Comparison of ENCODE assay signal across 8 cellular contexts in the genomic region with DNA sequence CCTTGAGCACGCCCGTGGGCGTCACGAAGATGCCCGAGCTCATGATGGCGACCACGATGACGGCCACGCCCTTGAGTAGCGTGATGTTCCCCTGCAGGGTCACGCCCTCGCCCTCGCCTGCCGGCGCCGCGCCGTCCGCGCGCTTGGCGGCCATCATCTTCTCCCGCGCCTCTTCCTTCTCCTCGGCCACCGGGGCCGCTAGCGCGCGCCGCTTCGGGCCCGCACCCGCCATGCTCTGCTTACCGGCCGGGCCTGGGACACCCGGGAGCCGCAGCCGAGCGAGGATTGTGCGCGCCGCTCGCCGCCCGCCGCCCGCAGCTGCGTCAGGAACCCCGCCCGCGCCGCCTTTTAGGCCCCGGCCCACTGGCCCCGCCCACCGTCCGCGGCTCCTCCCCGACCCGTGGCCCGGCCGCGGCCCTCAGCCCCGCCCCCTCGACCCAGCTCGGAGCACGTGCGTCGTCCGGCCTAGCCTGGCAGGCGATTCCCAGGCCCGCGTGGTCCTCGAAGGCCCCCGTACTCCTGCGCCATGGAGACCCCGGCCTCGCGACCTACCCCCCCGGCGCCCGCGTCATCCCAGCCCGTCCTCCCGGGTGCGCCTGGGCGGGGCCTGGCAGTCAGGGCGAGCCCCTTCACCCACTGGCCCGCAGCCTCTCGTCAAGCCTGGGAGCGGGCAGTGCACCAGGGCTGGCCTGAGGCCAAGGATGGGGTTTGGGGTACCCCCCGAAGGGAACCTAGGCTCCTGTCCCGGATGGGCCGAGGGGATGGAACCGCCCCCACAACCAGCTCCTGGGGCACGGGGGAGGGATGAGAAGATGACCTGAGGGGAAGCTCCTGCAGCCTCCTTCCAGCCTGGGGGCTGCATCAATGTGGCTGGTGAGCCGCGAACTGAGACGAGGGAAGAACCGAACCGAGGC.
DNase-seq lines count a peak whose midpoint lies in the region; ATAC-seq, FAIRE-seq and TF ChIP-seq lines count a peak whose summit lies in the region.
"Not testable (repeated sequence)": the region's sequence is repeated elsewhere in the genome, so short reads cannot be mapped to it uniquely, and the experiment has no call there.

No MANE protein-coding gene starts in this region.

- peak; percentile 54 for ATAC-seq in RWPE2 (ENCODE audit: low read depth)
- ATAC-seq in stimulated activated naive CD8-positive, alpha-beta T cell treated with anti-CD3 and anti-CD28 coated beads, Interleukin-15, Interleukin-2, amounts not matched to agents 100 U/mL and 50 U/mL, for 24 hours, result peak; percentile 73

- peak; percentile 73 for TF ChIP-seq POLR2A in H54 (IDR thresholded peaks at IDR 0.05; ENCODE audit: low read depth, low read length)

- H3K36me3 Mint-ChIP-seq in nephron (ENCODE audit: low read depth), result not testable (repeated sequence)

- H3K27ac ChIP-seq in RWPE2 (ENCODE audit: poor library complexity, severe bottlenecking), result peak overlapping the region; percentile 92

- not testable (repeated sequence) for TF ChIP-seq CTCF in LNCaP clone FGC (IDR thresholded peaks at IDR 0.05; ENCODE audit: control insufficient read depth, extremely low read depth, insufficient read depth); RWPE2 (IDR thresholded peaks at IDR 0.05; ENCODE audit: poor library complexity, severe bottlenecking); fibroblast of the aortic adventitia (IDR thresholded peaks at IDR 0.05; ENCODE audit: insufficient read depth, low read length); nephron (IDR thresholded peaks at IDR 0.05; ENCODE audit: unreplicated experiment in 3 of 3)

- FAIRE-seq in H54 (lab: Jason Lieb, UNC), result not testable (repeated sequence)

- peaks cover 38% of the 10 kb centered on the region for H3K4me1 Mint-ChIP-seq in nephron

- not testable (repeated sequence) for H3K27me3 ChIP-seq in RWPE2 (ENCODE audit: insufficient read depth, poor library complexity, severe bottlenecking)

- H3K27me3 Mint-ChIP-seq in nephron (ENCODE audit: low read depth), result not testable (repeated sequence)

- not testable (repeated sequence) for H3K9me3 ChIP-seq in RWPE2 (ENCODE audit: severe bottlenecking)

- peaks cover 24% of the 10 kb centered on the region for H3K36me3 ChIP-seq in RWPE2 (ENCODE audit: low read depth)

- H3K4me1 ChIP-seq in RWPE2 (ENCODE audit: insufficient read depth, poor library complexity, severe bottlenecking), result peaks cover 20% of the 10 kb centered on the region

- peak overlapping the region; percentile 72 for H3K4me3 ChIP-seq in LNCaP clone FGC (ENCODE audit: low read depth, low read length)
- H3K4me3 ChIP-seq in RWPE2 (ENCODE audit: severe bottlenecking), result peak overlapping the region; percentile 74
- peak overlapping the region; percentile 83 for H3K4me3 ChIP-seq in fibroblast of the aortic adventitia (ENCODE audit: low read depth, low read length)

- peak overlapping the region; percentile 66 to 90 (median 87) for H3K27ac Mint-ChIP-seq in nephron

- H3K4me3 Mint-ChIP-seq in nephron, result peak overlapping the region; percentile 92 to 97 (median 95)

- not testable (repeated sequence) for H3K9me3 Mint-ChIP-seq in nephron

- DNase-seq in ELF-1 (ENCODE audit: low read depth, low spot score) (peak; percentile 99), H54 (ENCODE audit: insufficient read length, low spot score) (peak; percentile 22), LNCaP clone FGC (ENCODE audit: low read depth) (peak; percentile 84), RWPE2 (ENCODE audit: low spot score) (peak; percentile 96), fibroblast of the aortic adventitia (ENCODE audit: low read depth) (peak; percentile 89)
- peak; percentile 94 for DNase-seq in activated effector memory CD4-positive, alpha-beta T cell treated with Interleukin-2 at 50 U/mL for 16 hours
- DNase-seq in stimulated activated naive CD8-positive, alpha-beta T cell treated with anti-CD3 and anti-CD28 coated beads, Interleukin-15, Interleukin-2, amounts not matched to agents 100 U/mL and 50 U/mL, for 24 hours, result peak; percentile 100

Comparison
In these comparisons a context has a peak if more than half of its experiments do, and no peak if none do; other contexts are left out.
1. Peak in every context shown above with its lines: DNase-seq, ATAC-seq, H3K4me3 ChIP-seq and H3K27ac ChIP-seq.
2. DNase-seq: peak in every context shown above with its lines; median percentile 100 in stimulated activated naive CD8-positive, alpha-beta T cell treated with anti-CD3 and anti-CD28 coated beads, Interleukin-15, Interleukin-2, amounts not matched to agents 100 U/mL and 50 U/mL, for 24 hours; 99 in ELF-1; 96 in RWPE2; 94 in activated effector memory CD4-positive, alpha-beta T cell treated with Interleukin-2 at 50 U/mL for 16 hours; 89 in fibroblast of the aortic adventitia; 84 in LNCaP clone FGC; 22 in H54.